ENCODE assay signal across 8 cellular contexts in the genomic region with DNA sequence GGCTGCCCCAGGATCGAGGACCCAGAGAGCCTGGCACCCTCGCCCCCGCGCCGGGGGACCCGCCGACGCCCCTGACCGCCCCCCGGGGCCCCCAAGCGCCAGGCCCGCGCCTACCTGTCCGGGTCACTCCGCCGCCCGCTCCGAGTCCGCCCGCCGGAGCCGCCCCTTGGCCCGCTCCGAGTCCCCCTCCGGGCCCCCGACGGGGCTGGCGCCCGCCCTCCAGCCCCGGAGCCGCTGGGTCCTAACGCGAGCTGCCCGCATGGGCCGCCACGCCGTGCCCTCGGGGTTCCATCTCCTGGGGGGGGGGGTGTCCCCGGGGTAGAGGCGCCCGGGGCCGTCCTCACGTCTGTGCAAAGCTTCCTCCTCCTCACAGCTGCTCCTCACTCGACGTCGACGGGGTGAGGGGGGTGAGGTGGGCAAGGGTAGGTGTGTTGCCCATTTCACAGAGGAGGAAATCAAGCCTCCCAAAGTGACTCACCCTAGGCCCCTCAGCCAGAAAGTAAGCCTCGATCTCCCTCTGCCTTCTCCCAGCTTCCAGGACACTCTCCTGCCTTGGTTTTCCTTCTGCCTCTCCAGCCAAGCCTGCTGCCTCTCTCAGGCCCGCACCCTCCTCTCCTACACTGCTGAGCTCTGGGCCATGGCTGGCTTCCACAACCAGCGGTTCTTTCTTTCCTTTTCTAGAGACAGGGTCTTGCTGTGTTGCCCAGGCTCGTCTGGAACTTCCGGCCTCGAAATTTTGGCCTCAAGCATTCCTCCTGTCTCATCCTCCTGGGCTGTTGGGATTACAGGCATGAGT. TPM values are rescaled to one million over a fixed set of nuclear protein-coding genes. Genes with fewer than 3 reads are reported as not detected.
DNase-seq lines count a peak whose midpoint lies in the region; ATAC-seq and TF ChIP-seq lines count a peak whose summit lies in the region.

A gene with protein sequence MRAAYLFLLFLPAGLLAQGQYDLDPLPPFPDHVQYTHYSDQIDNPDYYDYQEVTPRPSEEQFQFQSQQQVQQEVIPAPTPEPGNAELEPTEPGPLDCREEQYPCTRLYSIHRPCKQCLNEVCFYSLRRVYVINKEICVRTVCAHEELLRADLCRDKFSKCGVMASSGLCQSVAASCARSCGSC (minus strand): TSS at position 148 of the 796 bp plus-strand sequence. CDS start 2,347 bp downstream, outside the sequence.

- WGBS in prostate gland = 6% methylated on average over 52 of the region's 53 CpGs

- no peak for TF ChIP-seq POLR2A in prostate gland (IDR thresholded peaks at IDR 0.05)

- ATAC-seq in HG02973 (IDR thresholded peaks at IDR 0.05; ENCODE audit: unreplicated experiment) (no peak), HG02759 (IDR thresholded peaks at IDR 0.05; ENCODE audit: unreplicated experiment) (no peak)

- DNase-seq in EL = peak; percentile 63
- no peak for DNase-seq in SJCRH30
- DNase-seq in fibroblast of mammary gland (ENCODE audit: low read depth) = peak; percentile 38
- no peak for DNase-seq in prostate gland (ENCODE audit: low spot score)
- DNase-seq in NCI-H1092 (lab: John Stamatoyannopoulos, UW) = no peak
- no peak for DNase-seq in NCI-H524 (lab: John Stamatoyannopoulos, UW)

- TF ChIP-seq CTCF in fibroblast of mammary gland (conservative IDR thresholded peaks at IDR 0.05; ENCODE audit: control insufficient read depth, insufficient read depth, low read depth, low read length) (no peak), prostate gland (IDR thresholded peaks at IDR 0.05) (no peak)

- H3K27ac ChIP-seq in SJCRH30 (peak within 1 kb of the TSS; percentile 34; the same call in 1 of the 2 replicates), prostate gland (peak within 1 kb of the TSS; percentile 61 to 74)

- intact Hi-C loops in prostate gland (cut with DNase I) = no loop called here

- no peaks in the 10 kb centered on the region for H3K9me3 ChIP-seq in SJCRH30 (replicated peaks)
- H3K9me3 ChIP-seq in prostate gland = no peaks in the 10 kb centered on the region

- peaks cover under 1% of the 10 kb centered on the region; the same call in 1 of the 2 replicates for H3K36me3 ChIP-seq in SJCRH30
- no peaks in the 10 kb centered on the region for H3K36me3 ChIP-seq in prostate gland

- H3K4me3 ChIP-seq in SJCRH30 (peak within 1 kb of the TSS; percentile 51), fibroblast of mammary gland (ENCODE audit: control insufficient read depth, low read depth, low read length) (peak within 1 kb of the TSS; percentile 70), prostate gland (peak within 1 kb of the TSS; percentile 31 to 37)

- H3K4me1 ChIP-seq in SJCRH30 (peaks cover 41% of the 10 kb centered on the region), prostate gland (replicated peaks) (no peaks in the 10 kb centered on the region)

- H3K27me3 ChIP-seq in SJCRH30 (no peaks in the 10 kb centered on the region), prostate gland (replicated peaks; ENCODE audit: insufficient read depth) (no peaks in the 10 kb centered on the region)

RNA-seq across cellular contexts. Expression of the gene that starts here (rescaled TPM):
- total RNA-seq in SJCRH30 (2014; rRNA removed; shearing (Covaris generic)) = 22.9 and 24.1 TPM in 2 replicates
- total RNA-seq in prostate gland = 10 to 100 TPM in 1 of 2 donors, 1 to 10 TPM in 1; 6.3 to 31.0 TPM

Comparison
In these comparisons a context has a peak if more than half of its experiments do, and no peak if none do; other contexts are left out.
1. DNase-seq: peak in EL (single experiment) and fibroblast of mammary gland (single experiment); none in SJCRH30 (0 of 2), prostate gland (single experiment), NCI-H1092 (single experiment) and NCI-H524 (0 of 2).
2. Peak in every context shown above with its lines, with median percentiles within 50 percentile points of each other: H3K4me3 ChIP-seq.